In genomic region chr15:33722673-33723015, GRCh38 we compare ENCODE assay signal across 13 cellular contexts.
DNase-seq lines count a peak whose midpoint lies in the region; ATAC-seq, FAIRE-seq and TF ChIP-seq lines count a peak whose summit lies in the region.
"Had no signal": no experiment of that assay in that cellular context is flagged by ENCODE, and none has a peak within 500 bp of the region (broad histone marks: within the 10 kb centered on the region; RNA-seq: fewer than 3 reads in every experiment).

No MANE protein-coding gene starts in this region.

- no peaks in the 10 kb centered on the region for H4K20me1 ChIP-seq in BLaER1
- no peaks in the 10 kb centered on the region for H4K20me1 ChIP-seq in astrocyte (ENCODE audit: insufficient read depth, low read length)

- H3K27ac ChIP-seq in BLaER1 (no peak overlapping the region), astrocyte (ENCODE audit: low read depth, low read length) (peak overlapping the region; percentile 30)
- H3K27ac ChIP-seq: A549 had no signal

- no peak overlapping the region for H3K9ac ChIP-seq in BLaER1
- H3K9ac ChIP-seq in astrocyte (ENCODE audit: low read length): no peak overlapping the region

- H3K79me2 ChIP-seq in astrocyte (ENCODE audit: insufficient read depth, low read length): no peaks in the 10 kb centered on the region

- H3K4me3 Mint-ChIP-seq in astrocyte (ENCODE audit: unreplicated experiment) (no peak overlapping the region), memory B cell (no peak overlapping the region)
- H3K4me3 Mint-ChIP-seq: CD4-positive, alpha-beta memory T cell had no signal

- H3K4me1 Mint-ChIP-seq in astrocyte (ENCODE audit: low read depth, unreplicated experiment) (peaks cover 7% of the 10 kb centered on the region), memory B cell (peaks cover 18% of the 10 kb centered on the region)
- H3K4me1 Mint-ChIP-seq: CD4-positive, alpha-beta memory T cell had no signal

- H3K27me3 ChIP-seq in BLaER1 (no peaks in the 10 kb centered on the region), astrocyte (ENCODE audit: insufficient read depth, low read length) (no peaks in the 10 kb centered on the region)

- H3K9me3 ChIP-seq in BLaER1 (no peaks in the 10 kb centered on the region), astrocyte (ENCODE audit: insufficient read depth, low read depth, low read length) (no peaks in the 10 kb centered on the region)
- H3K9me3 ChIP-seq: A549 had no signal

- peak overlapping the region; percentile 39; the same call in 1 of the 2 replicates for H3K4me2 ChIP-seq in BLaER1
- peak overlapping the region; percentile 6 for H3K4me2 ChIP-seq in astrocyte (ENCODE audit: low read length)
- H3K4me2 ChIP-seq: A549 had no signal

- TF ChIP-seq CTCF in astrocyte (IDR thresholded peaks at IDR 0.05; ENCODE audit: insufficient read depth, low read depth, low read length): no peak

- H3K27ac Mint-ChIP-seq in astrocyte (ENCODE audit: unreplicated experiment) (no peak overlapping the region), memory B cell (peak overlapping the region; percentile 72)

- no peaks in the 10 kb centered on the region for H3K36me3 Mint-ChIP-seq in astrocyte (ENCODE audit: low read depth, unreplicated experiment)
- H3K36me3 Mint-ChIP-seq in memory B cell: no peaks in the 10 kb centered on the region
- H3K36me3 Mint-ChIP-seq: CD4-positive, alpha-beta memory T cell had no signal

- H3K9me3 Mint-ChIP-seq in astrocyte (ENCODE audit: unreplicated experiment) (peaks cover 5% of the 10 kb centered on the region), memory B cell (no peaks in the 10 kb centered on the region)

- no peak for ATAC-seq in memory B cell (ENCODE audit: low read depth)
- no peak for ATAC-seq in activated CD4-positive, CD25-positive, alpha-beta regulatory T cell treated with anti-CD3 and anti-CD28 coated beads, Interleukin-2, amount 50 U/mL, for 24 hours

- H3K27me3 Mint-ChIP-seq in astrocyte (ENCODE audit: low read depth, unreplicated experiment): no peaks in the 10 kb centered on the region
- H3K27me3 Mint-ChIP-seq in memory B cell: no peaks in the 10 kb centered on the region

- H3K4me3 ChIP-seq in BLaER1: no peak overlapping the region
- no peak overlapping the region for H3K4me3 ChIP-seq in astrocyte (ENCODE audit: insufficient read depth, low read depth, low read length)
- H3K4me3 ChIP-seq: A549 had no signal

- DNase-seq in HK-2 (ENCODE audit: unreplicated experiment) (peak; percentile 34), astrocyte (ENCODE audit: low read depth) (no peak), memory B cell (ENCODE audit: low spot score in 2 of 2) (no peak), NCI-H774 (lab: John Stamatoyannopoulos, UW) (no peak), DMS114 treated with DMSO at 0.1 percent for 48 hours (lab: John Stamatoyannopoulos, UW; ENCODE audit: unreplicated experiment) (no peak)
- DNase-seq: C1 segment of cervical spinal cord; CD4-positive, alpha-beta memory T cell; DMS53; GF-D8; KBM-7 had no signal

- H3K36me3 ChIP-seq in BLaER1 (no peaks in the 10 kb centered on the region), astrocyte (ENCODE audit: insufficient read depth, low read length) (no peaks in the 10 kb centered on the region)

- H2AFZ ChIP-seq in astrocyte (ENCODE audit: low read depth, low read length): no peak overlapping the region

- H3K4me1 ChIP-seq in BLaER1 (peaks cover 13% of the 10 kb centered on the region), astrocyte (ENCODE audit: insufficient read depth, low read length) (peaks cover 11% of the 10 kb centered on the region)

- no peak for FAIRE-seq in astrocyte (lab: Jason Lieb, UNC)
- FAIRE-seq: A549 had no signal
